Comparison of ENCODE assay signal across 19 cellular contexts in genomic region chr3:72485649-72486048, GRCh38. TPM values are rescaled to one million over a fixed set of nuclear protein-coding genes. Genes with fewer than 3 reads are reported as not detected.
DNase-seq lines count a peak whose midpoint lies in the region; ATAC-seq and TF ChIP-seq lines count a peak whose summit lies in the region.
"Had no signal": no experiment of that assay in that cellular context is flagged by ENCODE, and none has a peak within 500 bp of the region (broad histone marks: within the 10 kb centered on the region; RNA-seq: fewer than 3 reads in every experiment).

No MANE protein-coding gene starts in this region.

- H3K27ac Mint-ChIP-seq in activated naive CD8-positive, alpha-beta T cell: peak overlapping the region; percentile 91
- H3K27ac Mint-ChIP-seq in activated naive CD8-positive, alpha-beta T cell treated with anti-CD3 and anti-CD28 coated beads for 36 hours: no peak overlapping the region
- H3K27ac Mint-ChIP-seq in dendritic cell treated with granulocyte-macrophage colony-stimulating factor and Interleukin-4, amounts not matched to agents 40 ng/mL and 50 ng/mL, for 4 days: peak overlapping the region; percentile 97

- TF ChIP-seq POLR2A in thyroid gland (IDR thresholded peaks at IDR 0.05): no peak

- no peaks in the 10 kb centered on the region for H3K27me3 Mint-ChIP-seq in activated naive CD8-positive, alpha-beta T cell
- H3K27me3 Mint-ChIP-seq in activated naive CD8-positive, alpha-beta T cell treated with anti-CD3 and anti-CD28 coated beads for 36 hours: no peaks in the 10 kb centered on the region
- no peaks in the 10 kb centered on the region for H3K27me3 Mint-ChIP-seq in dendritic cell treated with granulocyte-macrophage colony-stimulating factor and Interleukin-4, amounts not matched to agents 40 ng/mL and 50 ng/mL, for 4 days

- ATAC-seq in GM18517 (IDR thresholded peaks at IDR 0.05; ENCODE audit: unreplicated experiment): no peak
- ATAC-seq: K562 had no signal

- intact Hi-C loops in dendritic cell treated with granulocyte-macrophage colony-stimulating factor and Interleukin-4, amounts not matched to agents 40 ng/mL and 50 ng/mL, for 4 days (cut with micrococcal nuclease): loop anchor here (5.0 kb wide), 2 partner anchors 37 to 38 kb away; partner anchors contain the start of gene RYBP
- intact Hi-C loops in thyroid gland (cut with DNase I): no loop called here

- no peaks in the 10 kb centered on the region for H3K9me3 ChIP-seq in thyroid gland
- H3K9me3 ChIP-seq: prostate gland, transverse colon had no signal

- H3K4me1 Mint-ChIP-seq in activated naive CD8-positive, alpha-beta T cell (ENCODE audit: low read depth): peaks cover 67% of the 10 kb centered on the region
- H3K4me1 Mint-ChIP-seq in activated naive CD8-positive, alpha-beta T cell treated with anti-CD3 and anti-CD28 coated beads for 36 hours: peaks cover 36% of the 10 kb centered on the region
- peaks cover 73% of the 10 kb centered on the region for H3K4me1 Mint-ChIP-seq in dendritic cell treated with granulocyte-macrophage colony-stimulating factor and Interleukin-4, amounts not matched to agents 40 ng/mL and 50 ng/mL, for 4 days (ENCODE audit: low read depth)

- no peak for TF ChIP-seq CTCF in thyroid gland (IDR thresholded peaks at IDR 0.05)

- H3K4me3 ChIP-seq in thyroid gland (replicated peaks in 1 of 3): no peak overlapping the region
- H3K4me3 ChIP-seq: K562, prostate gland, transverse colon had no signal

- H3K36me3 ChIP-seq in thyroid gland: no peaks in the 10 kb centered on the region
- H3K36me3 ChIP-seq: prostate gland, transverse colon had no signal

- H3K36me3 Mint-ChIP-seq in activated naive CD8-positive, alpha-beta T cell: peaks cover 11% of the 10 kb centered on the region
- peaks cover 17% of the 10 kb centered on the region for H3K36me3 Mint-ChIP-seq in activated naive CD8-positive, alpha-beta T cell treated with anti-CD3 and anti-CD28 coated beads for 36 hours
- no peaks in the 10 kb centered on the region for H3K36me3 Mint-ChIP-seq in dendritic cell treated with granulocyte-macrophage colony-stimulating factor and Interleukin-4, amounts not matched to agents 40 ng/mL and 50 ng/mL, for 4 days (ENCODE audit: low read depth)

- 52 to 55% methylated on average over 2 of the region's 2 CpGs for WGBS in thyroid gland, 2 donors

- DNase-seq in activated naive CD8-positive, alpha-beta T cell treated with anti-CD3 and anti-CD28 coated beads for 36 hours: no peak
- DNase-seq in medulla oblongata (ENCODE audit: extremely low spot score) (peak; percentile 18), thyroid gland (peak; percentile 43 to 52), DMS79 (lab: John Stamatoyannopoulos, UW) (no peak)
- no peak for DNase-seq in central memory CD4-positive, alpha-beta T cell
- DNase-seq: activated effector memory CD4-positive, alpha-beta T cell treated with anti-CD3 and anti-CD28 coated beads, Interleukin-2, amount 50 U/mL, for 16 hours; COR-L47; effector CD8-positive, alpha-beta T cell; foreskin melanocyte; islet precursor cell; NCI-H2227 treated with DMSO at 0.1 percent for 48 hours; NK-92 treated with Interleukin-12 subunit alpha and Interleukin-12 subunit beta, amount 100 ng/mL, for 24 hours; stimulated activated CD4-positive, alpha-beta T cell treated with anti-CD3 and anti-CD28 coated beads, Interleukin-2, amount 100 ng/mL, for 24 hours; transverse colon had no signal

- peaks cover 12% of the 10 kb centered on the region for H3K9me3 Mint-ChIP-seq in activated naive CD8-positive, alpha-beta T cell (ENCODE audit: low read depth)
- peaks cover 11% of the 10 kb centered on the region for H3K9me3 Mint-ChIP-seq in activated naive CD8-positive, alpha-beta T cell treated with anti-CD3 and anti-CD28 coated beads for 36 hours
- H3K9me3 Mint-ChIP-seq in dendritic cell treated with granulocyte-macrophage colony-stimulating factor and Interleukin-4, amounts not matched to agents 40 ng/mL and 50 ng/mL, for 4 days: no peaks in the 10 kb centered on the region

- H3K4me1 ChIP-seq in thyroid gland: peaks cover 0 to 12% of the 10 kb centered on the region in 2 donors

- H3K4me3 Mint-ChIP-seq in activated naive CD8-positive, alpha-beta T cell: no peak overlapping the region
- no peak overlapping the region for H3K4me3 Mint-ChIP-seq in activated naive CD8-positive, alpha-beta T cell treated with anti-CD3 and anti-CD28 coated beads for 36 hours
- H3K4me3 Mint-ChIP-seq in dendritic cell treated with granulocyte-macrophage colony-stimulating factor and Interleukin-4, amounts not matched to agents 40 ng/mL and 50 ng/mL, for 4 days: no peak overlapping the region

- H3K27ac ChIP-seq in thyroid gland: no peak overlapping the region
- H3K27ac ChIP-seq: prostate gland had no signal

- no peaks in the 10 kb centered on the region for H3K27me3 ChIP-seq in thyroid gland
- H3K27me3 ChIP-seq: transverse colon had no signal

RNA-seq across cellular contexts. Expression of gene RYBP, which starts 39.2 kb away (rescaled TPM):
- total RNA-seq in activated naive CD8-positive, alpha-beta T cell treated with anti-CD3 and anti-CD28 coated beads for 36 hours: 10 to 100 TPM; 16.3 to 16.4 TPM
- total RNA-seq in thyroid gland: 10 to 100 TPM in 3 of 4 donors, 1 to 10 TPM in 1; 9.5 to 13.6 (median 11.0) TPM

Comparison
In these comparisons a context has a peak if more than half of its experiments do, and no peak if none do; other contexts are left out.
1. DNase-seq: peak in medulla oblongata (single experiment) and thyroid gland (2 of 2); none in activated naive CD8-positive, alpha-beta T cell treated with anti-CD3 and anti-CD28 coated beads for 36 hours (single experiment), DMS79 (single experiment) and central memory CD4-positive, alpha-beta T cell (single experiment).